15 cellular contexts compared by ENCODE assay signal in genomic region chr21:31985398-31985797, GRCh38.
DNase-seq lines count a peak whose midpoint lies in the region; ATAC-seq, FAIRE-seq and TF ChIP-seq lines count a peak whose summit lies in the region.
"Had no signal": no experiment of that assay in that cellular context is flagged by ENCODE, and none has a peak within 500 bp of the region (broad histone marks: within the 10 kb centered on the region; RNA-seq: fewer than 3 reads in every experiment).

No MANE protein-coding gene starts in this region.

- no peak overlapping the region for H2BK15ac ChIP-seq in H9 (ENCODE audit: low read depth, low read length)
- H2BK15ac ChIP-seq in H1 (ENCODE audit: low read length), result no peak overlapping the region

- H2AK5ac ChIP-seq in H9 (ENCODE audit: insufficient read length, low read length) (no peak overlapping the region), H1 (ENCODE audit: low read depth, low read length) (no peak overlapping the region)

- H3K4me1 ChIP-seq in H9 (ENCODE audit: insufficient read depth, low read length), result no peaks in the 10 kb centered on the region
- no peaks in the 10 kb centered on the region; a peak in 1 of 7 replicates for H3K4me1 ChIP-seq in H1 (replicated peaks in 1 of 4; ENCODE audit: control insufficient read depth in 3 of 4, insufficient read depth in 4 of 4, low read length in 3 of 4)
- H3K4me1 ChIP-seq: BE2C had no signal

- H3K36me3 ChIP-seq in H1 (ENCODE audit: control insufficient read depth in 2 of 4, insufficient read depth in 4 of 4, low read length in 3 of 4), result no peaks in the 10 kb centered on the region
- H3K36me3 ChIP-seq: BE2C had no signal

- H2BK20ac ChIP-seq in H9 (ENCODE audit: low read depth, low read length, poor library complexity, severe bottlenecking), result no peak overlapping the region
- no peak overlapping the region for H2BK20ac ChIP-seq in H1 (ENCODE audit: low read length)

- H3K79me2 ChIP-seq in H9 (ENCODE audit: insufficient read depth, low read length) (no peaks in the 10 kb centered on the region), H1 (ENCODE audit: control insufficient read depth in 1 of 2, insufficient read depth in 2 of 2, low read length in 2 of 2) (no peaks in the 10 kb centered on the region)

- H3K23me2 ChIP-seq in H9 (ENCODE audit: insufficient read length, low read depth, low read length, poor library complexity, severe bottlenecking), result no peaks in the 10 kb centered on the region
- no peaks in the 10 kb centered on the region for H3K23me2 ChIP-seq in H1 (ENCODE audit: low read depth, low read length)

- H3K9ac ChIP-seq in H9 (ENCODE audit: extremely low read depth, insufficient read length, low read length) (no peak overlapping the region), H1 (replicated peaks in 1 of 4; ENCODE audit: extremely low read depth in 1 of 4, low read depth in 3 of 4, low read length in 3 of 4) (no peak overlapping the region)

- H3K4me3 ChIP-seq in H1 (ENCODE audit: extremely low read depth in 1 of 4, insufficient read depth in 2 of 4, low read depth in 3 of 4, low read length in 4 of 4), result no peak overlapping the region
- H3K4me3 ChIP-seq: GM12878 had no signal

- H3K9me3 Mint-ChIP-seq in H9, result no peaks in the 10 kb centered on the region

- no peak overlapping the region for H2BK120ac ChIP-seq in H9 (ENCODE audit: low read depth, low read length, poor library complexity, severe bottlenecking)
- no peak overlapping the region for H2BK120ac ChIP-seq in H1 (replicated peaks; ENCODE audit: low read depth, low read length)

- WGBS in H9 (ENCODE audit: extremely low coverage, insufficient read length, low lambda C conversion rate), result no CpG with 5 or more reads among the region's 7 CpGs
- 93% methylated on average over 7 of the region's 7 CpGs; no CpG with 5 or more reads in 1 of the 2 experiments for WGBS in H1 (ENCODE audit: extremely low coverage in 1 of 2, insufficient coverage in 1 of 2, insufficient read length in 1 of 2, insufficient replicate concordance in 2 of 2, low coverage in 1 of 2, low lambda C conversion rate in 2 of 2, missing lambda C conversion rate in 1 of 2), 2 experiments

- H4K8ac ChIP-seq in H9 (replicated peaks; ENCODE audit: insufficient read length, low read depth, low read length) (no peak overlapping the region), H1 (ENCODE audit: extremely low read depth, insufficient read depth, low read length) (no peak overlapping the region)

- TF ChIP-seq EP300 in H1 (IDR thresholded peaks at IDR 0.05; ENCODE audit: borderline replicate concordance in 1 of 2, low read depth in 2 of 2, low read length in 2 of 2), result no peak

- 0 out of 7 replicates have a peak overlapping the region, but pooled peaks of 1 of the 3 experiments have one; percentile 34 for H3K27ac Mint-ChIP-seq in H9
- H3K27ac Mint-ChIP-seq: CD4-positive, alpha-beta memory T cell had no signal

- no peak overlapping the region for H3K4me3 Mint-ChIP-seq in H9
- H3K4me3 Mint-ChIP-seq: CD4-positive, alpha-beta memory T cell had no signal

- no peaks in the 10 kb centered on the region for H3K9me3 ChIP-seq in H9 (ENCODE audit: control insufficient read depth, low read depth, low read length)
- no peaks in the 10 kb centered on the region for H3K9me3 ChIP-seq in H1 (ENCODE audit: insufficient read depth in 2 of 2, low read depth in 1 of 2, low read length in 1 of 2)
- H3K9me3 ChIP-seq: BE2C had no signal

- H3K18ac ChIP-seq in H9 (ENCODE audit: insufficient read length, low read depth, low read length), result no peak overlapping the region
- H3K18ac ChIP-seq in H1 (ENCODE audit: extremely low read depth, low read length), result no peak overlapping the region

- no peak overlapping the region for H2BK12ac ChIP-seq in H9 (ENCODE audit: insufficient read length, low read depth, low read length)
- H2BK12ac ChIP-seq in H1 (ENCODE audit: low read depth, low read length), result no peak overlapping the region

- peaks cover 2 to 7% (median 2%) of the 10 kb centered on the region in 3 experiments; a peak in 2 of 7 replicates for H3K36me3 Mint-ChIP-seq in H9 (ENCODE audit: insufficient read depth in 1 of 3, low read depth in 3 of 3)

- TF ChIP-seq CTCF in 22Rv1 (IDR thresholded peaks at IDR 0.05), result peak; percentile 26
- peak; percentile 43 for TF ChIP-seq CTCF in H9 (conservative IDR thresholded peaks at IDR 0.05)
- peak in 2 of 3 experiments; percentile 25 to 43; a peak in 2 of 4 replicates for TF ChIP-seq CTCF in H1 (IDR thresholded peaks at IDR 0.05; ENCODE audit: control extremely low read depth in 1 of 3, insufficient read depth in 1 of 3, low read depth in 1 of 3, low read length in 3 of 3)

- H3K4me2 ChIP-seq in H9 (ENCODE audit: insufficient read depth, insufficient read length, low read length) (no peak overlapping the region), H1 (ENCODE audit: insufficient read depth in 1 of 2, low read depth in 2 of 2, low read length in 2 of 2) (no peak overlapping the region)

- ATAC-seq in HG02588 (IDR thresholded peaks at IDR 0.05; ENCODE audit: unreplicated experiment), result no peak
- no peak for ATAC-seq in GM21360 (IDR thresholded peaks at IDR 0.05; ENCODE audit: unreplicated experiment)
- no peak for ATAC-seq in Right ventricle myocardium inferior
- ATAC-seq: GM12878 had no signal

- H3K4ac ChIP-seq in H9 (ENCODE audit: low read depth, low read length), result no peak overlapping the region
- no peak overlapping the region for H3K4ac ChIP-seq in H1 (replicated peaks; ENCODE audit: insufficient read length, low read depth, low read length)

- H2AFZ ChIP-seq in H9 (ENCODE audit: low read length), result no peak overlapping the region
- no peak overlapping the region for H2AFZ ChIP-seq in H1 (ENCODE audit: low read length)

- POLR2A ChIA-PET in H1 (lab: Charles Lee; ENCODE audit: partially characterized antibody), result no interaction called here

- no peak overlapping the region for H3T11ph ChIP-seq in H9 (ENCODE audit: low read length)

- H3K27me3 Mint-ChIP-seq in H9 (ENCODE audit: low read depth), result no peaks in the 10 kb centered on the region

- H4K20me1 ChIP-seq in H9 (ENCODE audit: control insufficient read depth, insufficient read depth, insufficient read length) (no peaks in the 10 kb centered on the region), H1 (replicated peaks in 1 of 2; ENCODE audit: control insufficient read depth in 1 of 2, insufficient read depth in 2 of 2, low read length in 2 of 2) (peaks cover 0 to 3% of the 10 kb centered on the region in 2 experiments)

- intact Hi-C loops in posterior vena cava (cut with DNase I), result no loop called here
- intact Hi-C loops in Right ventricle myocardium inferior (cut with DNase I), result no loop called here

- no peaks in the 10 kb centered on the region for H3K79me1 ChIP-seq in H9 (ENCODE audit: insufficient read depth, low read depth, low read length, poor library complexity, severe bottlenecking)
- H3K79me1 ChIP-seq in H1 (ENCODE audit: low read depth, low read length), result no peaks in the 10 kb centered on the region

- FAIRE-seq in H1 (lab: Jason Lieb, UNC), result no peak
- FAIRE-seq: A204.1, GM12878, GM18507 had no signal

- H3K27ac ChIP-seq in 22Rv1, result no peak overlapping the region
- no peak overlapping the region for H3K27ac ChIP-seq in H9 (ENCODE audit: insufficient read length, low read depth, low read length)
- no peak overlapping the region for H3K27ac ChIP-seq in H1 (ENCODE audit: low read depth, low read length)
- H3K27ac ChIP-seq: C4-2B had no signal

- no peak overlapping the region for H4K91ac ChIP-seq in H9 (ENCODE audit: insufficient read length, low read depth, low read length)
- no peak overlapping the region for H4K91ac ChIP-seq in H1 (replicated peaks; ENCODE audit: insufficient read length, low read length)

- CTCF ChIA-PET in H1 (lab: Charles Lee; ENCODE audit: partially characterized antibody), result interaction anchor here (1.1 to 1.7 kb wide), 6 partner anchors 9 to 120 kb away, joined by 4 to 6 read pairs (median 4); no protein-coding TSS in a partner anchor

- H3K14ac ChIP-seq in H9 (ENCODE audit: insufficient read depth, low read length), result no peak overlapping the region
- no peak overlapping the region for H3K14ac ChIP-seq in H1 (ENCODE audit: insufficient read length)

- peaks cover 3 to 5% of the 10 kb centered on the region in 2 experiments; a peak in 3 of 4 replicates for H3K4me1 Mint-ChIP-seq in H9

- H3K27me3 ChIP-seq in H9 (ENCODE audit: insufficient read depth, low read length) (no peaks in the 10 kb centered on the region), H1 (replicated peaks in 1 of 4; ENCODE audit: control insufficient read depth in 3 of 4, extremely low read depth in 1 of 4, insufficient read depth in 3 of 4, low read length in 3 of 4) (no peaks in the 10 kb centered on the region)
- H3K27me3 ChIP-seq: BE2C had no signal

- H2BK5ac ChIP-seq in H9 (ENCODE audit: insufficient read length, low read length), result no peak overlapping the region
- H2BK5ac ChIP-seq in H1 (ENCODE audit: low read depth, low read length), result no peak overlapping the region

- DNase-seq in H9 (no peak), H1 (ENCODE audit: low read depth in 1 of 2, low spot score in 2 of 2) (no peak), posterior vena cava (ENCODE audit: low spot score) (peak; percentile 61), SW480 (ENCODE audit: low spot score) (no peak), Right ventricle myocardium inferior (ENCODE audit: missing footprints) (no peak)
- DNase-seq: BE2C; CD4-positive, alpha-beta memory T cell; DMS79 had no signal

- no peak overlapping the region for H4K5ac ChIP-seq in H9 (ENCODE audit: insufficient read length, low read depth, low read length)
- no peak overlapping the region for H4K5ac ChIP-seq in H1 (ENCODE audit: insufficient read length, low read depth, low read length)

- H3K56ac ChIP-seq in H9 (ENCODE audit: insufficient read length, low read depth, low read length) (no peak overlapping the region), H1 (replicated peaks; ENCODE audit: insufficient read length, low read depth, low read length) (no peak overlapping the region)

- no peak for TF ChIP-seq POLR2A in H1 (IDR thresholded peaks at IDR 0.05; ENCODE audit: control extremely low read depth in 1 of 2, low read depth in 2 of 2, low read length in 2 of 2)

- H3K23ac ChIP-seq in H9 (ENCODE audit: insufficient read length, low read depth, low read length), result no peak overlapping the region
- H3K23ac ChIP-seq in H1 (ENCODE audit: insufficient read length), result no peak overlapping the region

- TF ChIP-seq RAD21 in H1 (IDR thresholded peaks at IDR 0.05 in 1 of 2, conservative IDR thresholded peaks at IDR 0.05 in 1 of 2; ENCODE audit: low read depth in 2 of 2, low read length in 2 of 2), result peak in 1 of 2 experiments; percentile 17; a peak in 2 of 4 replicates

TF ChIP-seq in H1, 55 proteins besides CTCF, POLR2A, EP300 and RAD21 (continues in another document):
- no peak for TF ChIP-seq SIX5 (IDR thresholded peaks at IDR 0.05; ENCODE audit: low read depth, low read length)
- TF ChIP-seq HDAC2 (IDR thresholded peaks at IDR 0.05; ENCODE audit: borderline replicate concordance in 1 of 2, low read depth in 2 of 2, low read length in 2 of 2), result no peak
- TF ChIP-seq, protein P1, sequence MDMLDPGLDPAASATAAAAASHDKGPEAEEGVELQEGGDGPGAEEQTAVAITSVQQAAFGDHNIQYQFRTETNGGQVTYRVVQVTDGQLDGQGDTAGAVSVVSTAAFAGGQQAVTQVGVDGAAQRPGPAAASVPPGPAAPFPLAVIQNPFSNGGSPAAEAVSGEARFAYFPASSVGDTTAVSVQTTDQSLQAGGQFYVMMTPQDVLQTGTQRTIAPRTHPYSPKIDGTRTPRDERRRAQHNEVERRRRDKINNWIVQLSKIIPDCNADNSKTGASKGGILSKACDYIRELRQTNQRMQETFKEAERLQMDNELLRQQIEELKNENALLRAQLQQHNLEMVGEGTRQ (IDR thresholded peaks at IDR 0.05; ENCODE audit: low read length), result no peak
